9 cellular contexts compared by ENCODE assay signal in genomic region chr15:67033012-67033411, GRCh38. TPM values are rescaled to one million over a fixed set of nuclear protein-coding genes. Genes with fewer than 3 reads are reported as not detected.
A peak's percentile ranks its signal among the peaks of the same experiment; 100 is the strongest.
DNase-seq lines count a peak whose midpoint lies in the region; ATAC-seq and TF ChIP-seq lines count a peak whose summit lies in the region.
"Had no signal": no experiment of that assay in that cellular context is flagged by ENCODE, and none has a peak within 500 bp of the region (broad histone marks: within the 10 kb centered on the region; RNA-seq: fewer than 3 reads in every experiment).

No MANE protein-coding gene starts in this region.

- intact Hi-C loops in left ventricle myocardium superior (cut with micrococcal nuclease), result no loop called here
- intact Hi-C loops in PC-3 (cut with micrococcal nuclease), result no loop called here

- no peaks in the 10 kb centered on the region for H3K36me3 ChIP-seq in HAP-1 (replicated peaks)
- H3K36me3 ChIP-seq in PC-3 (ENCODE audit: low read depth, low read length), result no peaks in the 10 kb centered on the region

- peaks cover 9% of the 10 kb centered on the region for H3K4me1 ChIP-seq in HAP-1
- peaks cover 5% of the 10 kb centered on the region for H3K4me1 ChIP-seq in PC-3 (ENCODE audit: insufficient read depth, low read length)

- peaks cover 7% of the 10 kb centered on the region for H3K27me3 Mint-ChIP-seq in activated T-cell treated with anti-CD3 and anti-CD28 coated beads, Interleukin-2, amount 50 U/mL, for 24 hours

- peak overlapping the region; percentile 57 for H3K4me3 Mint-ChIP-seq in activated T-cell treated with anti-CD3 and anti-CD28 coated beads, Interleukin-2, amount 50 U/mL, for 24 hours

- no peak overlapping the region for H2AFZ ChIP-seq in PC-3 (ENCODE audit: low read length)

- no peaks in the 10 kb centered on the region for H3F3A ChIP-seq in PC-3 (ENCODE audit: low read length, unreplicated experiment)

- no peak for TF ChIP-seq CTCF in PC-3 (conservative IDR thresholded peaks at IDR 0.05; ENCODE audit: low read depth, low read length)

- no peaks in the 10 kb centered on the region for H3K9me2 ChIP-seq in PC-3 (replicated peaks; ENCODE audit: low read length)

- H3K4me3 ChIP-seq in HAP-1, result no peak overlapping the region
- no peak overlapping the region for H3K4me3 ChIP-seq in PC-3 (ENCODE audit: low read length)

- in situ Hi-C loops in HAP-1 (cut with MboI; ENCODE audit: low sequenced_read_pairs), result no loop called here

- no peaks in the 10 kb centered on the region for H3K9me3 Mint-ChIP-seq in activated T-cell treated with anti-CD3 and anti-CD28 coated beads, Interleukin-2, amount 50 U/mL, for 24 hours

- H3K27ac Mint-ChIP-seq in activated T-cell treated with anti-CD3 and anti-CD28 coated beads, Interleukin-2, amount 50 U/mL, for 24 hours, result peak overlapping the region; percentile 27

- no peak overlapping the region for H3K9ac ChIP-seq in PC-3 (ENCODE audit: low read length)

- H3K79me2 ChIP-seq in PC-3 (ENCODE audit: low read length), result no peaks in the 10 kb centered on the region

- H4K20me1 ChIP-seq in PC-3 (ENCODE audit: low read length), result no peaks in the 10 kb centered on the region

- H3K4me1 Mint-ChIP-seq in activated T-cell treated with anti-CD3 and anti-CD28 coated beads, Interleukin-2, amount 50 U/mL, for 24 hours (ENCODE audit: low read depth), result peaks cover 25% of the 10 kb centered on the region

- BruUV-seq in PC-3 (replicated peaks; lab: Mats Ljungman, UMichigan), result no TSS peak

- H3K9me3 ChIP-seq in HAP-1 (no peaks in the 10 kb centered on the region), PC-3 (ENCODE audit: low read length) (no peaks in the 10 kb centered on the region)

- DNase-seq in HAP-1 (ENCODE audit: low spot score in 2 of 2), result peak; percentile 57 to 66
- DNase-seq in activated T-cell treated with anti-CD3 and anti-CD28 coated beads, Interleukin-2, amount 50 U/mL, for 24 hours, result peak; percentile 45
- no peak for DNase-seq in left ventricle myocardium superior
- DNase-seq in stimulated activated CD4-positive, alpha-beta T cell treated with anti-CD3 and anti-CD28 coated beads, Interleukin-15, amount 100 ng/mL, for 24 hours, result peak; percentile 46
- DNase-seq in NCI-H524 (lab: John Stamatoyannopoulos, UW), result no peak
- no peak for DNase-seq in PC-3
- DNase-seq: NCI-H1694 treated with DMSO at 0.1 percent for 48 hours had no signal

- H3K27ac ChIP-seq in PC-3 (ENCODE audit: low read length), result no peak overlapping the region

- H3K27me3 ChIP-seq in HAP-1 (ENCODE audit: low read depth) (no peaks in the 10 kb centered on the region), PC-3 (ENCODE audit: low read length) (no peaks in the 10 kb centered on the region)

- CTCF ChIA-PET in PC-3 (lab: Charles Lee), result no interaction called here

- H3K4me2 ChIP-seq in PC-3 (ENCODE audit: low read length), result no peak overlapping the region

- ATAC-seq in left ventricle myocardium superior, result peak; percentile 8
- no peak for ATAC-seq in HG03521 (IDR thresholded peaks at IDR 0.05; ENCODE audit: unreplicated experiment)
- ATAC-seq in GM21717 (IDR thresholded peaks at IDR 0.05; ENCODE audit: unreplicated experiment), result no peak
- no peak for ATAC-seq in PC-3

- POLR2A ChIA-PET in PC-3 (lab: Charles Lee; ENCODE audit: unreplicated experiment), result no interaction called here

- no peaks in the 10 kb centered on the region for H3K36me3 Mint-ChIP-seq in activated T-cell treated with anti-CD3 and anti-CD28 coated beads, Interleukin-2, amount 50 U/mL, for 24 hours (ENCODE audit: low read depth)

RNA-seq across cellular contexts. Expression of gene SMAD3, which starts 32.4 kb away (rescaled TPM):
- total RNA-seq in left ventricle myocardium superior (16.7 TPM), PC-3 (2014; rRNA removed) (75.6 and 86.4 TPM in 2 replicates)

Comparison
In these comparisons a context has a peak if more than half of its experiments do, and no peak if none do; other contexts are left out.
1. DNase-seq: peak in HAP-1 (2 of 2), activated T-cell treated with anti-CD3 and anti-CD28 coated beads, Interleukin-2, amount 50 U/mL, for 24 hours (single experiment) and stimulated activated CD4-positive, alpha-beta T cell treated with anti-CD3 and anti-CD28 coated beads, Interleukin-15, amount 100 ng/mL, for 24 hours (single experiment); none in left ventricle myocardium superior (single experiment), NCI-H524 (0 of 2) and PC-3 (single experiment).